ENCODE assay signal across 22 cellular contexts in genomic region chr4:113169368-113169767, GRCh38.
DNase-seq lines count a peak whose midpoint lies in the region; FAIRE-seq and TF ChIP-seq lines count a peak whose summit lies in the region.
"Had no signal": no experiment of that assay in that cellular context is flagged by ENCODE, and none has a peak within 500 bp of the region (broad histone marks: within the 10 kb centered on the region; RNA-seq: fewer than 3 reads in every experiment).

No MANE protein-coding gene starts in this region.

- H3K9me3 ChIP-seq in HAP-1 (no peaks in the 10 kb centered on the region), astrocyte (ENCODE audit: insufficient read depth, low read depth, low read length) (no peaks in the 10 kb centered on the region)
- H3K9me3 ChIP-seq: adrenal gland, mucosa of descending colon, SJCRH30, spleen, upper lobe of left lung had no signal

- TF ChIP-seq CTCF in astrocyte (IDR thresholded peaks at IDR 0.05; ENCODE audit: insufficient read depth, low read depth, low read length) (no peak), progenitor cell of endocrine pancreas (IDR thresholded peaks at IDR 0.05; ENCODE audit: unreplicated experiment) (no peak)

- H4K20me1 ChIP-seq in astrocyte (ENCODE audit: insufficient read depth, low read length): no peaks in the 10 kb centered on the region

- H3K36me3 Mint-ChIP-seq in astrocyte (ENCODE audit: low read depth, unreplicated experiment) (no peaks in the 10 kb centered on the region), progenitor cell of endocrine pancreas (ENCODE audit: insufficient read depth) (no peaks in the 10 kb centered on the region)

- no peaks in the 10 kb centered on the region for H3K79me2 ChIP-seq in astrocyte (ENCODE audit: insufficient read depth, low read length)

- FAIRE-seq in astrocyte (lab: Jason Lieb, UNC): no peak
- FAIRE-seq: endothelial cell of umbilical vein had no signal

- peaks cover 22% of the 10 kb centered on the region for H3K4me1 ChIP-seq in HAP-1
- no peaks in the 10 kb centered on the region for H3K4me1 ChIP-seq in astrocyte (ENCODE audit: insufficient read depth, low read length)
- H3K4me1 ChIP-seq: adrenal gland, spleen, upper lobe of left lung had no signal

- DNase-seq in HAP-1 (ENCODE audit: low spot score in 2 of 2) (peak; percentile 49 to 52), astrocyte (ENCODE audit: low read depth) (peak; percentile 16), iris pigment epithelial cell (ENCODE audit: low read depth) (peak; percentile 6), progenitor cell of endocrine pancreas (ENCODE audit: low spot score, unreplicated experiment) (no peak), GF-D8 (lab: John Stamatoyannopoulos, UW) (no peak), SKM-1 treated with dmso at 0.1 percent for 144 hours (lab: John Stamatoyannopoulos, UW; ENCODE audit: unreplicated experiment) (no peak), SK-N-DZ (ENCODE audit: low spot score) (no peak), NCI-H69 (lab: John Stamatoyannopoulos, UW) (no peak)
- DNase-seq: activated CD4-positive, alpha-beta T cell treated with anti-CD3 and anti-CD28 coated beads, Interleukin-2, amount 10 ng/mL, durations not matched to agents 7 days and 5 days; activated gamma-delta T cell; adrenal gland; CD4-positive, alpha-beta T cell; dermis blood vessel endothelial cell; mucosa of descending colon; NCI-H1694 treated with DMSO at 0.1 percent for 48 hours; SJCRH30; spleen; stimulated activated CD4-positive, alpha-beta T cell treated with anti-CD3 and anti-CD28 coated beads, Interleukin-4, amount 100 ng/mL, for 24 hours; stimulated activated naive CD8-positive, alpha-beta T cell treated with anti-CD3 and anti-CD28 coated beads, Interleukin-15, amount 100 ng/mL, for 72 hours; T-helper 17 cell; upper lobe of left lung had no signal

- H3K4me3 Mint-ChIP-seq in astrocyte (ENCODE audit: unreplicated experiment) (no peak overlapping the region), progenitor cell of endocrine pancreas (ENCODE audit: low read depth) (no peak overlapping the region)
- H3K4me3 Mint-ChIP-seq: activated CD4-positive, alpha-beta T cell treated with anti-CD3 and anti-CD28 coated beads, Interleukin-2, amount 10 ng/mL, durations not matched to agents 7 days and 5 days; CD4-positive, alpha-beta T cell; stimulated activated naive CD8-positive, alpha-beta T cell treated with anti-CD3 and anti-CD28 coated beads, Interleukin-15, amount 100 ng/mL, for 72 hours; T-helper 17 cell had no signal

- no peak overlapping the region for H2AFZ ChIP-seq in astrocyte (ENCODE audit: low read depth, low read length)

- H3K9ac ChIP-seq in astrocyte (ENCODE audit: low read length): no peak overlapping the region

- H3K36me3 ChIP-seq in HAP-1 (replicated peaks): no peaks in the 10 kb centered on the region
- H3K36me3 ChIP-seq in astrocyte (ENCODE audit: insufficient read depth, low read length): no peaks in the 10 kb centered on the region
- H3K36me3 ChIP-seq: adrenal gland, SJCRH30, spleen, upper lobe of left lung had no signal

- in situ Hi-C loops in HAP-1 (cut with MboI; ENCODE audit: low sequenced_read_pairs): no loop called here

- H3K4me1 Mint-ChIP-seq in astrocyte (ENCODE audit: low read depth, unreplicated experiment) (peaks cover 11% of the 10 kb centered on the region), progenitor cell of endocrine pancreas (ENCODE audit: low read depth) (peaks cover 16% of the 10 kb centered on the region)
- H3K4me1 Mint-ChIP-seq: activated CD4-positive, alpha-beta T cell treated with anti-CD3 and anti-CD28 coated beads, Interleukin-2, amount 10 ng/mL, durations not matched to agents 7 days and 5 days; stimulated activated naive CD8-positive, alpha-beta T cell treated with anti-CD3 and anti-CD28 coated beads, Interleukin-15, amount 100 ng/mL, for 72 hours; T-helper 17 cell had no signal

- H3K27ac Mint-ChIP-seq in astrocyte (ENCODE audit: unreplicated experiment): peak overlapping the region; percentile 56
- peak overlapping the region; percentile 66 for H3K27ac Mint-ChIP-seq in progenitor cell of endocrine pancreas
- H3K27ac Mint-ChIP-seq: activated CD4-positive, alpha-beta T cell treated with anti-CD3 and anti-CD28 coated beads, Interleukin-2, amount 10 ng/mL, durations not matched to agents 7 days and 5 days; CD4-positive, alpha-beta T cell; stimulated activated naive CD8-positive, alpha-beta T cell treated with anti-CD3 and anti-CD28 coated beads, Interleukin-15, amount 100 ng/mL, for 72 hours; T-helper 17 cell had no signal

- H3K4me3 ChIP-seq in HAP-1 (no peak overlapping the region), astrocyte (ENCODE audit: insufficient read depth, low read depth, low read length) (no peak overlapping the region)
- H3K4me3 ChIP-seq: adrenal gland, mucosa of descending colon, SJCRH30, spleen, upper lobe of left lung had no signal

- H3K9me3 Mint-ChIP-seq in astrocyte (ENCODE audit: unreplicated experiment): no peaks in the 10 kb centered on the region
- no peaks in the 10 kb centered on the region for H3K9me3 Mint-ChIP-seq in progenitor cell of endocrine pancreas (ENCODE audit: low read depth)
- H3K9me3 Mint-ChIP-seq: activated CD4-positive, alpha-beta T cell treated with anti-CD3 and anti-CD28 coated beads, Interleukin-2, amount 10 ng/mL, durations not matched to agents 7 days and 5 days; CD4-positive, alpha-beta T cell; stimulated activated naive CD8-positive, alpha-beta T cell treated with anti-CD3 and anti-CD28 coated beads, Interleukin-15, amount 100 ng/mL, for 72 hours had no signal

- no peak overlapping the region for H3K27ac ChIP-seq in astrocyte (ENCODE audit: low read depth, low read length)
- H3K27ac ChIP-seq: adrenal gland, SJCRH30, spleen, upper lobe of left lung had no signal

- H3K27me3 ChIP-seq in HAP-1 (ENCODE audit: low read depth) (no peaks in the 10 kb centered on the region), astrocyte (ENCODE audit: insufficient read depth, low read length) (no peaks in the 10 kb centered on the region)
- H3K27me3 ChIP-seq: adrenal gland, SJCRH30, spleen, upper lobe of left lung had no signal

- no peaks in the 10 kb centered on the region for H3K27me3 Mint-ChIP-seq in astrocyte (ENCODE audit: low read depth, unreplicated experiment)
- H3K27me3 Mint-ChIP-seq in progenitor cell of endocrine pancreas: peaks cover 27% of the 10 kb centered on the region
- H3K27me3 Mint-ChIP-seq: stimulated activated naive CD8-positive, alpha-beta T cell treated with anti-CD3 and anti-CD28 coated beads, Interleukin-15, amount 100 ng/mL, for 72 hours had no signal

- no peak overlapping the region for H3K4me2 ChIP-seq in astrocyte (ENCODE audit: low read length)

Comparison
In these comparisons a context has a peak if more than half of its experiments do, and no peak if none do; other contexts are left out.
1. DNase-seq: peak in HAP-1 (2 of 2), astrocyte (single experiment) and iris pigment epithelial cell (single experiment); none in progenitor cell of endocrine pancreas (single experiment), GF-D8 (single experiment), SKM-1 treated with dmso at 0.1 percent for 144 hours (single experiment), SK-N-DZ (single experiment) and NCI-H69 (single experiment).